Comparison of ENCODE assay signal across 1 cellular context in the genomic region with DNA sequence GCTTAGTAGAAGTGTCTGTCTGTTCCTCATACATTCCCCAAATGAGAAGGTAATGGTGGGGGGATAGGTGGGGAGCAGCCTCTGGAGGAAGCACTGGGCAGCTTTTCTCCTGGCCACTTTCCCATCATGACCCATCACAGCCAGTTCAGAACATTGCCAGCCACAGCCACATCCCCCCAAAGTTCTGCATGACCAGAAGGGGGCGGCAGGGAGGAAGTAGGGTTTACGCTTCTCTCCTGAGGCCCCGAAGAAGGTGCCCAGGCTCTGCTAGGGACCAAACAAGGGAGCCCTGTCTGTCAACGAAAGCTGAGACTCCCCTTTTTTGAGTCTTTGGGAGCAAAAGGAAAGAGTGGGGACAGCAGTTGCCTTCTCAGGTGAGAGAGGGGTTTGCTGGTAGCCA.
TF ChIP-seq lines count a peak whose summit lies in the region.

No MANE protein-coding gene starts in this region.

TF ChIP-seq in GM23338, 12 proteins besides CTCF, POLR2A, EP300 and RAD21:
- TF ChIP-seq, protein P1, sequence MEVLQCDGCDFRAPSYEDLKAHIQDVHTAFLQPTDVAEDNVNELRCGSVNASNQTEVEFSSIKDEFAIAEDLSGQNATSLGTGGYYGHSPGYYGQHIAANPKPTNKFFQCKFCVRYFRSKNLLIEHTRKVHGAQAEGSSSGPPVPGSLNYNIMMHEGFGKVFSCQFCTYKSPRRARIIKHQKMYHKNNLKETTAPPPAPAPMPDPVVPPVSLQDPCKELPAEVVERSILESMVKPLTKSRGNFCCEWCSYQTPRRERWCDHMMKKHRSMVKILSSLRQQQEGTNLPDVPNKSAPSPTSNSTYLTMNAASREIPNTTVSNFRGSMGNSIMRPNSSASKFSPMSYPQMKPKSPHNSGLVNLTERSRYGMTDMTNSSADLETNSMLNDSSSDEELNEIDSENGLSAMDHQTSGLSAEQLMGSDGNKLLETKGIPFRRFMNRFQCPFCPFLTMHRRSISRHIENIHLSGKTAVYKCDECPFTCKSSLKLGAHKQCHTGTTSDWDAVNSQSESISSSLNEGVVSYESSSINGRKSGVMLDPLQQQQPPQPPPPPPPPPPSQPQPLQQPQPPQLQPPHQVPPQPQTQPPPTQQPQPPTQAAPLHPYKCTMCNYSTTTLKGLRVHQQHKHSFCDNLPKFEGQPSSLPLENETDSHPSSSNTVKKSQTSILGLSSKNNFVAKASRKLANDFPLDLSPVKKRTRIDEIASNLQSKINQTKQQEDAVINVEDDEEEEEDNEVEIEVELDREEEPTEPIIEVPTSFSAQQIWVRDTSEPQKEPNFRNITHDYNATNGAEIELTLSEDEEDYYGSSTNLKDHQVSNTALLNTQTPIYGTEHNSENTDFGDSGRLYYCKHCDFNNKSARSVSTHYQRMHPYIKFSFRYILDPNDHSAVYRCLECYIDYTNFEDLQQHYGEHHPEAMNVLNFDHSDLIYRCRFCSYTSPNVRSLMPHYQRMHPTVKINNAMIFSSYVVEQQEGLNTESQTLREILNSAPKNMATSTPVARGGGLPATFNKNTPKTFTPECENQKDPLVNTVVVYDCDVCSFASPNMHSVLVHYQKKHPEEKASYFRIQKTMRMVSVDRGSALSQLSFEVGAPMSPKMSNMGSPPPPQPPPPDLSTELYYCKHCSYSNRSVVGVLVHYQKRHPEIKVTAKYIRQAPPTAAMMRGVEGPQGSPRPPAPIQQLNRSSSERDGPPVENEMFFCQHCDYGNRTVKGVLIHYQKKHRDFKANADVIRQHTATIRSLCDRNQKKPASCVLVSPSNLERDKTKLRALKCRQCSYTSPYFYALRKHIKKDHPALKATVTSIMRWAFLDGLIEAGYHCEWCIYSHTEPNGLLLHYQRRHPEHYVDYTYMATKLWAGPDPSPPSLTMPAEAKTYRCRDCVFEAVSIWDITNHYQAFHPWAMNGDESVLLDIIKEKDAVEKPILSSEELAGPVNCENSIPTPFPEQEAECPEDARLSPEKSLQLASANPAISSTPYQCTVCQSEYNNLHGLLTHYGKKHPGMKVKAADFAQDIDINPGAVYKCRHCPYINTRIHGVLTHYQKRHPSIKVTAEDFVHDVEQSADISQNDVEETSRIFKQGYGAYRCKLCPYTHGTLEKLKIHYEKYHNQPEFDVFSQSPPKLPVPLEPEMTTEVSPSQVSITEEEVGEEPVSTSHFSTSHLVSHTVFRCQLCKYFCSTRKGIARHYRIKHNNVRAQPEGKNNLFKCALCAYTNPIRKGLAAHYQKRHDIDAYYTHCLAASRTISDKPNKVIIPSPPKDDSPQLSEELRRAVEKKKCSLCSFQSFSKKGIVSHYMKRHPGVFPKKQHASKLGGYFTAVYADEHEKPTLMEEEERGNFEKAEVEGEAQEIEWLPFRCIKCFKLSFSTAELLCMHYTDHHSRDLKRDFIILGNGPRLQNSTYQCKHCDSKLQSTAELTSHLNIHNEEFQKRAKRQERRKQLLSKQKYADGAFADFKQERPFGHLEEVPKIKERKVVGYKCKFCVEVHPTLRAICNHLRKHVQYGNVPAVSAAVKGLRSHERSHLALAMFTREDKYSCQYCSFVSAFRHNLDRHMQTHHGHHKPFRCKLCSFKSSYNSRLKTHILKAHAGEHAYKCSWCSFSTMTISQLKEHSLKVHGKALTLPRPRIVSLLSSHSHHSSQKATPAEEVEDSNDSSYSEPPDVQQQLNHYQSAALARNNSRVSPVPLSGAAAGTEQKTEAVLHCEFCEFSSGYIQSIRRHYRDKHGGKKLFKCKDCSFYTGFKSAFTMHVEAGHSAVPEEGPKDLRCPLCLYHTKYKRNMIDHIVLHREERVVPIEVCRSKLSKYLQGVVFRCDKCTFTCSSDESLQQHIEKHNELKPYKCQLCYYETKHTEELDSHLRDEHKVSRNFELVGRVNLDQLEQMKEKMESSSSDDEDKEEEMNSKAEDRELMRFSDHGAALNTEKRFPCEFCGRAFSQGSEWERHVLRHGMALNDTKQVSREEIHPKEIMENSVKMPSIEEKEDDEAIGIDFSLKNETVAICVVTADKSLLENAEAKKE (CRISPR knock-in tag; IDR thresholded peaks at IDR 0.05), result 0 out of 2 replicates have a peak, but pooled peaks have one; percentile 41
- no peak for TF ChIP-seq CREB1 (CRISPR knock-in tag; IDR thresholded peaks at IDR 0.05; ENCODE audit: low read depth)
- no peak for TF ChIP-seq NANOG (IDR thresholded peaks at IDR 0.05; ENCODE audit: borderline replicate concordance)
TF ChIP-seq in GM23338: peak in this region for 1.
